23 cellular contexts compared by ENCODE assay signal in genomic region chr19:10368101-10368803, GRCh38. TPM values are rescaled to one million over a fixed set of nuclear protein-coding genes. Genes with fewer than 3 reads are reported as not detected.
DNase-seq lines count a peak whose midpoint lies in the region; TF ChIP-seq lines count a peak whose summit lies in the region.
"Had no signal": no experiment of that assay in that cellular context is flagged by ENCODE, and none has a peak within 500 bp of the region (broad histone marks: within the 10 kb centered on the region; RNA-seq: fewer than 3 reads in every experiment).

No MANE protein-coding gene starts in this region.

- H3K9ac ChIP-seq in endodermal cell (ENCODE audit: extremely low read depth, low read length, poor library complexity, severe bottlenecking): no peak overlapping the region

- peaks cover 29% of the 10 kb centered on the region for H3K36me3 ChIP-seq in endodermal cell (ENCODE audit: control insufficient read depth, insufficient read depth, low read length)

- peak; percentile 23 for DNase-seq in AG08396 (ENCODE audit: low spot score)
- peak; percentile 22 for DNase-seq in EL
- peak; percentile 35 for DNase-seq in OCI-M1 (lab: John Stamatoyannopoulos, UW)
- peak; percentile 59 for DNase-seq in endodermal cell
- DNase-seq in HuH-7.5 (ENCODE audit: low spot score): no peak
- no peak for DNase-seq in NCI-H1417 (lab: John Stamatoyannopoulos, UW)
- no peak for DNase-seq in SK-N-DZ (ENCODE audit: low spot score)
- no peak for DNase-seq in NCI-H2171 (lab: John Stamatoyannopoulos, UW)
- DNase-seq: activated CD4-positive, alpha-beta T cell treated with anti-CD3 and anti-CD28 coated beads, Interleukin-2, amount 50 U/mL, for 1 hour; activated effector memory CD4-positive, alpha-beta T cell treated with anti-CD3 and anti-CD28 coated beads, Interleukin-2, amount 50 U/mL, for 16 hours; CD4-positive, CD25-positive, alpha-beta regulatory T cell; DMS153; effector memory CD4-positive, alpha-beta T cell; kidney; mammary epithelial cell; NCI-H1694; NCI-H2171 treated with DMSO at 0.1 percent for 48 hours; NCI-H526 treated with DMSO at 0.1 percent for 48 hours; psoas muscle had no signal

- H3K27me3 Mint-ChIP-seq in endodermal cell (ENCODE audit: insufficient read depth): no peaks in the 10 kb centered on the region
- H3K27me3 Mint-ChIP-seq: brain; CD4-positive, CD25-positive, alpha-beta regulatory T cell had no signal

- H3K9me3 ChIP-seq in endodermal cell (ENCODE audit: control insufficient read depth, low read length): no peaks in the 10 kb centered on the region
- H3K9me3 ChIP-seq: esophagus muscularis mucosa, gastroesophageal sphincter, psoas muscle, thoracic aorta had no signal

- H3K36me3 Mint-ChIP-seq in endodermal cell (ENCODE audit: low read depth): peaks cover 52% of the 10 kb centered on the region

- H3K4me3 ChIP-seq in endodermal cell (ENCODE audit: low read length): no peak overlapping the region
- H3K4me3 ChIP-seq: esophagus muscularis mucosa, gastroesophageal sphincter, psoas muscle, thoracic aorta had no signal

- no peak overlapping the region for H3K27ac Mint-ChIP-seq in endodermal cell
- H3K27ac Mint-ChIP-seq: brain had no signal

- WGBS in endodermal cell (ENCODE audit: insufficient coverage in 1 of 2, insufficient read length in 1 of 2), 2 experiments: 91 to 92% methylated on average over 9 to 15 of the region's 15 CpGs

- TF ChIP-seq CTCF in endodermal cell (conservative IDR thresholded peaks at IDR 0.05): no peak

- no peak overlapping the region for H3K27ac ChIP-seq in endodermal cell (ENCODE audit: low read depth, low read length)
- H3K27ac ChIP-seq: esophagus muscularis mucosa, gastroesophageal sphincter, psoas muscle, thoracic aorta had no signal

- H3K9me3 Mint-ChIP-seq in endodermal cell: no peaks in the 10 kb centered on the region
- H3K9me3 Mint-ChIP-seq: CD4-positive, CD25-positive, alpha-beta regulatory T cell had no signal

- H3K4me1 Mint-ChIP-seq in endodermal cell: no peaks in the 10 kb centered on the region
- H3K4me1 Mint-ChIP-seq: brain had no signal

- H3K27me3 ChIP-seq in endodermal cell (ENCODE audit: control insufficient read depth, insufficient read depth, low read length, poor library complexity, severe bottlenecking): no peaks in the 10 kb centered on the region
- H3K27me3 ChIP-seq: esophagus muscularis mucosa, gastroesophageal sphincter had no signal

- H3K4me1 ChIP-seq in endodermal cell (ENCODE audit: control insufficient read depth, insufficient read depth, low read length): no peaks in the 10 kb centered on the region
- H3K4me1 ChIP-seq: esophagus muscularis mucosa, gastroesophageal sphincter, psoas muscle had no signal

- no peak overlapping the region for H3K4me3 Mint-ChIP-seq in endodermal cell
- H3K4me3 Mint-ChIP-seq: brain; CD4-positive, CD25-positive, alpha-beta regulatory T cell had no signal

RNA-seq across cellular contexts. Expression of gene TYK2, which starts 12.1 kb away (rescaled TPM):
- total RNA-seq in endodermal cell: 10 to 100 TPM; 63.5 to 65.8 TPM
- polyA plus RNA-seq in endodermal cell (2013, experiment 1 of 2): 62.4 TPM
- polyA plus RNA-seq in endodermal cell (2013, experiment 2 of 2): 59.1 TPM
- polyA plus RNA-seq in SK-N-DZ (2014; cell fraction: cytosol; rRNA removed): 22.0 and 26.4 TPM in 2 replicates
- 212 and 214 TPM in 2 replicates for polyA plus RNA-seq in SK-N-DZ (2014; cell fraction: nucleus; rRNA removed)

RNA-seq across cellular contexts. Expression of gene ICAM3, which starts 28.8 kb away (rescaled TPM):
- total RNA-seq in endodermal cell: 10 to 100 TPM in 1 of 2 donors, 1 to 10 TPM in 1; 2.7 to 13.7 TPM
- polyA plus RNA-seq in endodermal cell (2013, experiment 1 of 2): 4.0 TPM
- 3.4 TPM for polyA plus RNA-seq in endodermal cell (2013, experiment 2 of 2)
- polyA plus RNA-seq in SK-N-DZ (2014; cell fraction: cytosol; rRNA removed): 1.0 and 1.8 TPM in 2 replicates
- polyA plus RNA-seq in SK-N-DZ (2014; cell fraction: nucleus; rRNA removed): 0.84 and 3.6 TPM in 2 replicates

RNA-seq across cellular contexts. Expression of gene RAVER1, which starts 34.9 kb away (rescaled TPM):
- 10 to 100 TPM; 53.1 to 64.7 TPM for total RNA-seq in endodermal cell
- polyA plus RNA-seq in endodermal cell (2013, experiment 1 of 2): 39.1 TPM
- polyA plus RNA-seq in endodermal cell (2013, experiment 2 of 2): 34.4 TPM
- polyA plus RNA-seq in SK-N-DZ (2014; cell fraction: cytosol; rRNA removed): 17.8 and 20.7 TPM in 2 replicates
- polyA plus RNA-seq in SK-N-DZ (2014; cell fraction: nucleus; rRNA removed): 10.8 and 28.6 TPM in 2 replicates

RNA-seq across cellular contexts. Expression of gene CDC37, which starts 35.1 kb away (rescaled TPM):
- total RNA-seq in endodermal cell: 100 to 1,000 TPM; 148 to 172 TPM
- 160 TPM for polyA plus RNA-seq in endodermal cell (2013, experiment 1 of 2)
- polyA plus RNA-seq in endodermal cell (2013, experiment 2 of 2): 155 TPM
- polyA plus RNA-seq in SK-N-DZ (2014; cell fraction: cytosol; rRNA removed): 188 and 208 TPM in 2 replicates
- polyA plus RNA-seq in SK-N-DZ (2014; cell fraction: nucleus; rRNA removed): 567 and 627 TPM in 2 replicates

RNA-seq across cellular contexts. Expression of gene PDE4A, which starts 52.1 kb away (rescaled TPM):
- total RNA-seq in endodermal cell: 1 to 10 TPM; 1.7 to 2.6 TPM
- 2.0 TPM for polyA plus RNA-seq in endodermal cell (2013, experiment 1 of 2)
- polyA plus RNA-seq in endodermal cell (2013, experiment 2 of 2): 1.7 TPM
- polyA plus RNA-seq in SK-N-DZ (2014; cell fraction: cytosol; rRNA removed): 2.8 and 3.6 TPM in 2 replicates
- polyA plus RNA-seq in SK-N-DZ (2014; cell fraction: nucleus; rRNA removed): 2.9 and 6.8 TPM in 2 replicates

Comparison
In these comparisons a context has a peak if more than half of its experiments do, and no peak if none do; other contexts are left out.
1. DNase-seq: peak in AG08396 (single experiment), EL (single experiment), OCI-M1 (single experiment) and endodermal cell (single experiment); none in HuH-7.5 (single experiment), NCI-H1417 (0 of 3), SK-N-DZ (single experiment) and NCI-H2171 (single experiment).